Comparison of ENCODE assay signal across 27 cellular contexts in the genomic region with DNA sequence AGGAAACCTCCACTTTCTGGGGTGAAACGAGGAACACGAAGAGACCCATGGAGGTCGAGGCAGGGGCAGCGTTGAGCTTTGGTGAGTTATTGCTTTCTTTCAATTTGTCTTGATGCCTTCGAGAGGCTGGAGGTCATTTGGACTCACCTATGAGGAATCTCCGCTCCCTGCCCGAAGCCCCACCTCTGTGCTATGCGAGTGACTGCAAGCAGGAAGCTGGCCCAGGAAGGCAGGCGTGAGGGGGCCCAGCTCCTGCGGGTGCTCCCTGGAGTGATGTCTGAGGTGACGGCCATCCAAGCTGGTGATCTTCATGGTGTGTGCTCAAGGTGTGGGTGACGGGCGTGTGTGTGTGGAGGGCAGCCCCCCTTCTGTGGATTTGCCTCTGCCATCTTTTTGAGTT. TPM values are rescaled to one million over a fixed set of nuclear protein-coding genes. Genes with fewer than 3 reads are reported as not detected.
DNase-seq lines count a peak whose midpoint lies in the region; ATAC-seq and TF ChIP-seq lines count a peak whose summit lies in the region.
"Had no signal": no experiment of that assay in that cellular context is flagged by ENCODE, and none has a peak within 500 bp of the region (broad histone marks: within the 10 kb centered on the region; RNA-seq: fewer than 3 reads in every experiment).

No MANE protein-coding gene starts in this region.

- H3K79me1 ChIP-seq in H9 (ENCODE audit: insufficient read depth, low read depth, low read length, poor library complexity, severe bottlenecking), result no peaks in the 10 kb centered on the region
- H3K79me1 ChIP-seq in neuronal stem cell (ENCODE audit: low read depth, low read length), result peaks cover 6% of the 10 kb centered on the region

- H3K9me3 ChIP-seq in H9 (ENCODE audit: control insufficient read depth, low read depth, low read length) (no peaks in the 10 kb centered on the region), neuronal stem cell (replicated peaks in 1 of 2; ENCODE audit: control insufficient read depth in 2 of 2, insufficient read depth in 1 of 2, low read depth in 1 of 2, low read length in 2 of 2) (no peaks in the 10 kb centered on the region), tibial nerve (no peaks in the 10 kb centered on the region)
- H3K9me3 ChIP-seq: BE2C, HAP-1, MG63 had no signal

- no peak overlapping the region for H4K91ac ChIP-seq in H9 (ENCODE audit: insufficient read length, low read depth, low read length)
- H4K91ac ChIP-seq in neuronal stem cell (ENCODE audit: low read depth, low read length, poor library complexity), result no peak overlapping the region

- H4K8ac ChIP-seq in H9 (replicated peaks; ENCODE audit: insufficient read length, low read depth, low read length) (no peak overlapping the region), neuronal stem cell (ENCODE audit: low read depth, low read length) (no peak overlapping the region)

- H3K18ac ChIP-seq in H9 (ENCODE audit: insufficient read length, low read depth, low read length) (no peak overlapping the region), neuronal stem cell (ENCODE audit: low read length) (no peak overlapping the region)

- peak overlapping the region; percentile 28 for H3K27ac Mint-ChIP-seq in activated naive CD8-positive, alpha-beta T cell treated with anti-CD3 and anti-CD28 coated beads, Interleukin-2, amount 10 ng/mL, durations not matched to agents 7 days and 5 days
- H3K27ac Mint-ChIP-seq in activated naive CD8-positive, alpha-beta T cell treated with anti-CD3 and anti-CD28 coated beads, Interleukin-2, amount 50 U/mL, for 24 hours, result no peak overlapping the region
- H3K27ac Mint-ChIP-seq in H9 (peak overlapping the region; percentile 46 to 80 (median 70); a peak in 5 of 7 replicates), brain (peak overlapping the region in 4 of 5 experiments; percentile 31 to 72 (median 50))
- H3K27ac Mint-ChIP-seq in activated CD4-positive, alpha-beta memory T cell treated with anti-CD3 and anti-CD28 coated beads for 36 hours, result no peak overlapping the region
- H3K27ac Mint-ChIP-seq: HFFc6 had no signal

- H2AFZ ChIP-seq in H9 (ENCODE audit: low read length), result no peak overlapping the region
- H2AFZ ChIP-seq in neuronal stem cell (ENCODE audit: low read length), result no peak overlapping the region
- H2AFZ ChIP-seq: GM23248 had no signal

- intact Hi-C loops in activated CD4-positive, alpha-beta memory T cell treated with anti-CD3 and anti-CD28 coated beads for 36 hours (cut with micrococcal nuclease), result loop anchor here (10.0 kb wide), 1 partner anchor 733 kb away; no protein-coding TSS in a partner anchor

- H2BK20ac ChIP-seq in H9 (ENCODE audit: low read depth, low read length, poor library complexity, severe bottlenecking), result no peak overlapping the region

- WGBS in H9 (ENCODE audit: extremely low coverage, insufficient read length, low lambda C conversion rate), result no CpG with 5 or more reads among the region's 13 CpGs
- WGBS in neuronal stem cell (ENCODE audit: extremely low coverage in 2 of 2, insufficient read length in 2 of 2, insufficient replicate concordance in 1 of 2), 2 donors, result no CpG with 5 or more reads among the region's 13 CpGs
- WGBS in tibial nerve, 2 donors, result 91 to 94% methylated on average over 13 of the region's 13 CpGs

- POLR2A ChIA-PET in activated naive CD8-positive, alpha-beta T cell treated with anti-CD3 and anti-CD28 coated beads, Interleukin-2, amount 10 ng/mL, durations not matched to agents 7 days and 5 days (lab: Charles Lee), result no interaction called here
- POLR2A ChIA-PET in activated CD4-positive, alpha-beta memory T cell treated with anti-CD3 and anti-CD28 coated beads for 36 hours (lab: Charles Lee), result interaction anchor here (1.5 kb wide), 1 partner anchor 12 kb away, joined by 5 read pairs; no protein-coding TSS in a partner anchor

- H3K36me3 ChIP-seq in neuronal stem cell (replicated peaks in 1 of 2; ENCODE audit: control insufficient read depth in 2 of 2, insufficient read depth in 2 of 2, low read length in 2 of 2) (peaks cover 16 to 89% of the 10 kb centered on the region in 2 donors), tibial nerve (peaks cover 0 to 77% (median 14%) of the 10 kb centered on the region in 3 donors)

- no peak overlapping the region for H3T11ph ChIP-seq in H9 (ENCODE audit: low read length)

- H3K27me3 ChIP-seq in H9 (ENCODE audit: insufficient read depth, low read length) (no peaks in the 10 kb centered on the region), neuronal stem cell (ENCODE audit: control insufficient read depth in 3 of 3, insufficient read depth in 3 of 3, low read depth in 1 of 3, low read length in 3 of 3) (no peaks in the 10 kb centered on the region), tibial nerve (no peaks in the 10 kb centered on the region)
- H3K27me3 ChIP-seq: BE2C, MG63 had no signal

- H4K5ac ChIP-seq in H9 (ENCODE audit: insufficient read length, low read depth, low read length), result no peak overlapping the region

- DNase-seq in activated naive CD8-positive, alpha-beta T cell treated with anti-CD3 and anti-CD28 coated beads, Interleukin-2, amount 10 ng/mL, durations not matched to agents 7 days and 5 days, result no peak
- no peak for DNase-seq in activated naive CD8-positive, alpha-beta T cell treated with anti-CD3 and anti-CD28 coated beads, Interleukin-2, amount 50 U/mL, for 24 hours
- DNase-seq in H9 (no peak), neuronal stem cell (ENCODE audit: low spot score) (no peak), tibial nerve (ENCODE audit: low spot score in 2 of 2) (no peak), DMS153 (lab: John Stamatoyannopoulos, UW) (no peak)
- no peak for DNase-seq in activated CD4-positive, alpha-beta memory T cell treated with anti-CD3 and anti-CD28 coated beads for 36 hours
- DNase-seq: 8988T; ACHN; BE2C; DMS53; GM23248; HFFc6; KG1; MG63; NCI-H1105 treated with DMSO at 0.1 percent for 48 hours; NCI-H146; NCI-H2029; NCI-H446 treated with DMSO at 0.1 percent for 48 hours; NCI-H526; NCI-H82; NK-92 treated with Interleukin-12 subunit alpha and Interleukin-12 subunit beta, amount 100 ng/mL, for 24 hours; PC-3; SHP77 treated with DMSO at 0.1 percent for 48 hours had no signal

- H3K27ac ChIP-seq in H9 (ENCODE audit: insufficient read length, low read depth, low read length) (no peak overlapping the region), neuronal stem cell (replicated peaks; ENCODE audit: low read length) (no peak overlapping the region), tibial nerve (no peak overlapping the region)
- H3K27ac ChIP-seq: GM23248 had no signal

- no peak overlapping the region for H3K23ac ChIP-seq in H9 (ENCODE audit: insufficient read length, low read depth, low read length)
- H3K23ac ChIP-seq in neuronal stem cell (ENCODE audit: low read depth, low read length, poor library complexity), result no peak overlapping the region

- H2BK12ac ChIP-seq in H9 (ENCODE audit: insufficient read length, low read depth, low read length), result no peak overlapping the region
- no peak overlapping the region for H2BK12ac ChIP-seq in neuronal stem cell (ENCODE audit: low read length)

- H3K79me2 ChIP-seq in H9 (ENCODE audit: insufficient read depth, low read length), result no peaks in the 10 kb centered on the region

- H3K9ac ChIP-seq in H9 (ENCODE audit: extremely low read depth, insufficient read length, low read length) (no peak overlapping the region), neuronal stem cell (ENCODE audit: low read depth, low read length, poor library complexity) (peak overlapping the region; percentile 51)
- H3K9ac ChIP-seq: GM23248 had no signal

- no peak overlapping the region for H3K4me3 ChIP-seq in neuronal stem cell (ENCODE audit: low read length in 2 of 2)
- H3K4me3 ChIP-seq in tibial nerve, result no peak overlapping the region
- H3K4me3 ChIP-seq: GM23248, HAP-1, MG63 had no signal

- H2BK120ac ChIP-seq in H9 (ENCODE audit: low read depth, low read length, poor library complexity, severe bottlenecking), result no peak overlapping the region
- no peak overlapping the region for H2BK120ac ChIP-seq in neuronal stem cell (ENCODE audit: low read depth, low read length)

- H2AK5ac ChIP-seq in H9 (ENCODE audit: insufficient read length, low read length) (no peak overlapping the region), neuronal stem cell (ENCODE audit: low read depth, low read length) (no peak overlapping the region)

- no peak for TF ChIP-seq POLR2A in tibial nerve (IDR thresholded peaks at IDR 0.05)

- no peak overlapping the region for H3K56ac ChIP-seq in H9 (ENCODE audit: insufficient read length, low read depth, low read length)

- peaks cover 6% of the 10 kb centered on the region for H3K4me1 Mint-ChIP-seq in activated naive CD8-positive, alpha-beta T cell treated with anti-CD3 and anti-CD28 coated beads, Interleukin-2, amount 10 ng/mL, durations not matched to agents 7 days and 5 days
- H3K4me1 Mint-ChIP-seq in activated naive CD8-positive, alpha-beta T cell treated with anti-CD3 and anti-CD28 coated beads, Interleukin-2, amount 50 U/mL, for 24 hours, result peaks cover 5% of the 10 kb centered on the region
- peaks cover 4 to 9% of the 10 kb centered on the region in 2 experiments; a peak in 2 of 4 replicates for H3K4me1 Mint-ChIP-seq in H9
- peaks cover 8% of the 10 kb centered on the region for H3K4me1 Mint-ChIP-seq in brain
- H3K4me1 Mint-ChIP-seq in activated CD4-positive, alpha-beta memory T cell treated with anti-CD3 and anti-CD28 coated beads for 36 hours (ENCODE audit: low read depth), result peaks cover 36% of the 10 kb centered on the region
- H3K4me1 Mint-ChIP-seq: CD14-positive monocyte had no signal

- no peak for ATAC-seq in activated naive CD8-positive, alpha-beta T cell treated with anti-CD3 and anti-CD28 coated beads, Interleukin-2, amount 10 ng/mL, durations not matched to agents 7 days and 5 days (ENCODE audit: low read depth)
- no peak for ATAC-seq in activated naive CD8-positive, alpha-beta T cell treated with anti-CD3 and anti-CD28 coated beads, Interleukin-2, amount 50 U/mL, for 24 hours
- ATAC-seq: PC-3 had no signal

- no peaks in the 10 kb centered on the region for H3K27me3 Mint-ChIP-seq in activated naive CD8-positive, alpha-beta T cell treated with anti-CD3 and anti-CD28 coated beads, Interleukin-2, amount 10 ng/mL, durations not matched to agents 7 days and 5 days
- no peaks in the 10 kb centered on the region for H3K27me3 Mint-ChIP-seq in activated naive CD8-positive, alpha-beta T cell treated with anti-CD3 and anti-CD28 coated beads, Interleukin-2, amount 50 U/mL, for 24 hours
- H3K27me3 Mint-ChIP-seq in H9 (ENCODE audit: low read depth), result no peaks in the 10 kb centered on the region
- H3K27me3 Mint-ChIP-seq in brain, result no peaks in the 10 kb centered on the region
- H3K27me3 Mint-ChIP-seq in activated CD4-positive, alpha-beta memory T cell treated with anti-CD3 and anti-CD28 coated beads for 36 hours, result no peaks in the 10 kb centered on the region

- H3K23me2 ChIP-seq in H9 (ENCODE audit: insufficient read length, low read depth, low read length, poor library complexity, severe bottlenecking), result no peaks in the 10 kb centered on the region

- CTCF ChIA-PET in activated CD4-positive, alpha-beta memory T cell treated with anti-CD3 and anti-CD28 coated beads for 36 hours (lab: Charles Lee), result interaction anchor here (0.9 kb wide), 1 partner anchor 146 kb away, joined by 3 read pairs; no protein-coding TSS in a partner anchor

- H3K9me3 Mint-ChIP-seq in activated naive CD8-positive, alpha-beta T cell treated with anti-CD3 and anti-CD28 coated beads, Interleukin-2, amount 10 ng/mL, durations not matched to agents 7 days and 5 days, result no peaks in the 10 kb centered on the region
- H3K9me3 Mint-ChIP-seq in activated naive CD8-positive, alpha-beta T cell treated with anti-CD3 and anti-CD28 coated beads, Interleukin-2, amount 50 U/mL, for 24 hours, result no peaks in the 10 kb centered on the region
- H3K9me3 Mint-ChIP-seq in H9 (no peaks in the 10 kb centered on the region), brain (no peaks in the 10 kb centered on the region)
- no peaks in the 10 kb centered on the region for H3K9me3 Mint-ChIP-seq in activated CD4-positive, alpha-beta memory T cell treated with anti-CD3 and anti-CD28 coated beads for 36 hours
- H3K9me3 Mint-ChIP-seq: CD14-positive monocyte, HFFc6 had no signal

- H3K4me2 ChIP-seq in H9 (ENCODE audit: insufficient read depth, insufficient read length, low read length) (no peak overlapping the region), neuronal stem cell (ENCODE audit: insufficient read depth, low read length, poor library complexity, severe bottlenecking) (no peak overlapping the region)

- no peak for TF ChIP-seq CTCF in H9 (conservative IDR thresholded peaks at IDR 0.05)
- no peak for TF ChIP-seq CTCF in brain (conservative IDR thresholded peaks at IDR 0.05)
- no peak for TF ChIP-seq CTCF in tibial nerve (IDR thresholded peaks at IDR 0.05)

- TF ChIP-seq EP300 in tibial nerve (IDR thresholded peaks at IDR 0.05), result no peak

- H3K36me3 Mint-ChIP-seq in activated naive CD8-positive, alpha-beta T cell treated with anti-CD3 and anti-CD28 coated beads, Interleukin-2, amount 10 ng/mL, durations not matched to agents 7 days and 5 days, result peaks cover 8% of the 10 kb centered on the region
- H3K36me3 Mint-ChIP-seq in activated naive CD8-positive, alpha-beta T cell treated with anti-CD3 and anti-CD28 coated beads, Interleukin-2, amount 50 U/mL, for 24 hours (ENCODE audit: low read depth), result peaks cover 34% of the 10 kb centered on the region
- H3K36me3 Mint-ChIP-seq in H9 (ENCODE audit: insufficient read depth in 1 of 3, low read depth in 3 of 3) (peaks cover 36 to 62% (median 59%) of the 10 kb centered on the region in 3 experiments; a peak in 6 of 7 replicates), brain (peaks cover 52% of the 10 kb centered on the region)
- H3K36me3 Mint-ChIP-seq in activated CD4-positive, alpha-beta memory T cell treated with anti-CD3 and anti-CD28 coated beads for 36 hours, result peaks cover 20% of the 10 kb centered on the region

- no peaks in the 10 kb centered on the region for H4K20me1 ChIP-seq in H9 (ENCODE audit: control insufficient read depth, insufficient read depth, insufficient read length)

- H2BK5ac ChIP-seq in H9 (ENCODE audit: insufficient read length, low read length), result no peak overlapping the region
- no peak overlapping the region for H2BK5ac ChIP-seq in neuronal stem cell (ENCODE audit: low read length)

- H3K4me1 ChIP-seq in H9 (ENCODE audit: insufficient read depth, low read length) (no peaks in the 10 kb centered on the region), neuronal stem cell (ENCODE audit: control insufficient read depth in 2 of 2, insufficient read depth in 1 of 2, low read depth in 1 of 2, low read length in 2 of 2) (no peaks in the 10 kb centered on the region), tibial nerve (peaks cover 0 to 2% (median 0%) of the 10 kb centered on the region in 4 donors)
- H3K4me1 ChIP-seq: BE2C, HAP-1 had no signal

- H3K4ac ChIP-seq in H9 (ENCODE audit: low read depth, low read length), result no peak overlapping the region
- H3K4ac ChIP-seq in neuronal stem cell (ENCODE audit: low read length), result no peak overlapping the region

- H3K4me3 Mint-ChIP-seq in activated naive CD8-positive, alpha-beta T cell treated with anti-CD3 and anti-CD28 coated beads, Interleukin-2, amount 10 ng/mL, durations not matched to agents 7 days and 5 days, result no peak overlapping the region
- H3K4me3 Mint-ChIP-seq in activated naive CD8-positive, alpha-beta T cell treated with anti-CD3 and anti-CD28 coated beads, Interleukin-2, amount 50 U/mL, for 24 hours, result no peak overlapping the region
- H3K4me3 Mint-ChIP-seq in H9 (no peak overlapping the region), brain (no peak overlapping the region)
- no peak overlapping the region for H3K4me3 Mint-ChIP-seq in activated CD4-positive, alpha-beta memory T cell treated with anti-CD3 and anti-CD28 coated beads for 36 hours
- H3K4me3 Mint-ChIP-seq: CD14-positive monocyte, HFFc6 had no signal

- H2BK15ac ChIP-seq in H9 (ENCODE audit: low read depth, low read length), result no peak overlapping the region
- no peak overlapping the region for H2BK15ac ChIP-seq in neuronal stem cell (ENCODE audit: low read length)

- H3K14ac ChIP-seq in H9 (ENCODE audit: insufficient read depth, low read length), result no peak overlapping the region
- H3K14ac ChIP-seq in neuronal stem cell (ENCODE audit: low read length), result no peak overlapping the region

RNA-seq across cellular contexts. Expression of a gene that starts 13.0 kb away (rescaled TPM):
- total RNA-seq in activated naive CD8-positive, alpha-beta T cell treated with anti-CD3 and anti-CD28 coated beads, Interleukin-2, amount 10 ng/mL, durations not matched to agents 7 days and 5 days, result 10 to 100 TPM; 26.8 to 29.1 TPM
- total RNA-seq in H9 (2021), result 27.3 and 29.3 TPM in 2 replicates
- 20.5 TPM for polyA plus RNA-seq in brain (ENCODE audit: insufficient read depth, low read depth, low replicate concordance)
- polyA plus RNA-seq in neuronal stem cell (2013, experiment 1 of 2), result 24.7 TPM
- 24.4 TPM for polyA plus RNA-seq in neuronal stem cell (2013, experiment 2 of 2)
- 10 to 100 TPM; 24.2 to 25.2 TPM for total RNA-seq in activated CD4-positive, alpha-beta memory T cell treated with anti-CD3 and anti-CD28 coated beads for 36 hours
- 10 to 100 TPM; 14.7 to 36.5 (median 31.8) TPM for total RNA-seq in tibial nerve

RNA-seq across cellular contexts. Expression of a gene that starts 44.3 kb away (rescaled TPM):
- not detected for total RNA-seq in activated naive CD8-positive, alpha-beta T cell treated with anti-CD3 and anti-CD28 coated beads, Interleukin-2, amount 10 ng/mL, durations not matched to agents 7 days and 5 days
- 317 and 320 TPM in 2 replicates for total RNA-seq in H9 (2021)
- 1,989 TPM for polyA plus RNA-seq in brain (ENCODE audit: insufficient read depth, low read depth, low replicate concordance)
- 370 TPM for polyA plus RNA-seq in neuronal stem cell (2013, experiment 1 of 2)
- 372 TPM for polyA plus RNA-seq in neuronal stem cell (2013, experiment 2 of 2)
- under 1 TPM in 1 of 2 experiments, not detected in 1; 0.29 TPM for total RNA-seq in activated CD4-positive, alpha-beta memory T cell treated with anti-CD3 and anti-CD28 coated beads for 36 hours
- total RNA-seq in tibial nerve, result 10 to 100 TPM; 13.7 to 47.6 (median 32.6) TPM

Comparison
In these comparisons a context has a peak if more than half of its experiments do, and no peak if none do; other contexts are left out.
1. H3K27ac Mint-ChIP-seq: peak in activated naive CD8-positive, alpha-beta T cell treated with anti-CD3 and anti-CD28 coated beads, Interleukin-2, amount 10 ng/mL, durations not matched to agents 7 days and 5 days (single experiment), H9 (3 of 3) and brain (4 of 5); none in activated naive CD8-positive, alpha-beta T cell treated with anti-CD3 and anti-CD28 coated beads, Interleukin-2, amount 50 U/mL, for 24 hours (single experiment) and activated CD4-positive, alpha-beta memory T cell treated with anti-CD3 and anti-CD28 coated beads for 36 hours (single experiment).
2. RNA of a gene that starts 44.3 kb away (total RNA-seq): 317 to 320 TPM in H9 and 13.7 to 47.6 TPM in tibial nerve; 0.29 TPM in activated CD4-positive, alpha-beta memory T cell treated with anti-CD3 and anti-CD28 coated beads for 36 hours and not detected in activated naive CD8-positive, alpha-beta T cell treated with anti-CD3 and anti-CD28 coated beads, Interleukin-2, amount 10 ng/mL, durations not matched to agents 7 days and 5 days; every median in the first group is over 10 times any median in the second.